In genomic region chr18:76823166-76823539, GRCh38 we compare ENCODE assay signal across 1 cellular context.
TF ChIP-seq lines count a peak whose summit lies in the region.

No MANE protein-coding gene starts in this region.

TF ChIP-seq in GM12878, 131 proteins besides CTCF, POLR2A, EP300 and RAD21 (continued from another document and continues in another):
- no peak for TF ChIP-seq ZZZ3 (IDR thresholded peaks at IDR 0.05; ENCODE audit: control insufficient read depth, insufficient read length, low read depth)
- TF ChIP-seq ETV6 (conservative IDR thresholded peaks at IDR 0.05 in 1 of 2, IDR thresholded peaks at IDR 0.05 in 1 of 2; ENCODE audit: borderline replicate concordance in 1 of 2, low read depth in 1 of 2): no peak
- TF ChIP-seq EED (IDR thresholded peaks at IDR 0.05; ENCODE audit: low read depth): 0 out of 2 replicates have a peak, but pooled peaks have one; percentile 2
- no peak for TF ChIP-seq RUNX3 (IDR thresholded peaks at IDR 0.05; ENCODE audit: low read length)
- TF ChIP-seq MTA2 (IDR thresholded peaks at IDR 0.05; ENCODE audit: low read depth): no peak
- no peak for TF ChIP-seq KDM1A (IDR thresholded peaks at IDR 0.05; ENCODE audit: borderline replicate concordance)
- no peak for TF ChIP-seq SIX5 (IDR thresholded peaks at IDR 0.05; ENCODE audit: low read depth, low read length, severe bottlenecking)
- no peak for TF ChIP-seq ZBTB4 (CRISPR knock-in tag; IDR thresholded peaks at IDR 0.05)
- no peak for TF ChIP-seq MAX (IDR thresholded peaks at IDR 0.05; ENCODE audit: low read depth, low read length)
- no peak for TF ChIP-seq BCL3 (IDR thresholded peaks at IDR 0.05; ENCODE audit: borderline replicate concordance, insufficient read depth, low read depth, low read length, poor library complexity, severe bottlenecking)
- peak; percentile 85; the same call in 1 of the 2 replicates for TF ChIP-seq SMARCA5 (IDR thresholded peaks at IDR 0.05)
- TF ChIP-seq GATAD2B (conservative IDR thresholded peaks at IDR 0.05; ENCODE audit: low read depth): 0 out of 2 replicates have a peak, but pooled peaks have one; percentile 40
- no peak for TF ChIP-seq USF2 (IDR thresholded peaks at IDR 0.05; ENCODE audit: borderline replicate concordance, low read depth, low read length)
- no peak for TF ChIP-seq TCF3 (IDR thresholded peaks at IDR 0.05; ENCODE audit: borderline replicate concordance, insufficient read depth, low read depth, low read length)
- TF ChIP-seq E2F4 (IDR thresholded peaks at IDR 0.05; ENCODE audit: low read depth, low read length): no peak
- no peak for TF ChIP-seq SPI1 (IDR thresholded peaks at IDR 0.05; ENCODE audit: borderline replicate concordance, insufficient read depth, low read depth, low read length)
- TF ChIP-seq ZNF207 (IDR thresholded peaks at IDR 0.05; ENCODE audit: borderline replicate concordance): no peak
- TF ChIP-seq HDAC2 (IDR thresholded peaks at IDR 0.05): no peak; the same call in 1 of the 2 replicates
- TF ChIP-seq NRF1 (conservative IDR thresholded peaks at IDR 0.05; ENCODE audit: low read depth, low read length): no peak
- no peak for TF ChIP-seq MEF2A (IDR thresholded peaks at IDR 0.05; ENCODE audit: insufficient read depth, low read depth, low read length)
- TF ChIP-seq SIN3A (IDR thresholded peaks at IDR 0.05; ENCODE audit: low read depth, low read length): no peak
- TF ChIP-seq POLR2AphosphoS5 (IDR thresholded peaks at IDR 0.05; ENCODE audit: low read length): peak; percentile 62
- TF ChIP-seq E2F8 (IDR thresholded peaks at IDR 0.05; ENCODE audit: low read depth, partially characterized antibody): no peak
- TF ChIP-seq NR2C1 (IDR thresholded peaks at IDR 0.05): no peak
- no peak for TF ChIP-seq IRF5 (IDR thresholded peaks at IDR 0.05; ENCODE audit: borderline replicate concordance)
- no peak for TF ChIP-seq CEBPZ (IDR thresholded peaks at IDR 0.05; ENCODE audit: low read depth, low read length)
- TF ChIP-seq USF1 (IDR thresholded peaks at IDR 0.05; ENCODE audit: borderline replicate concordance, extremely low read length, insufficient read depth, low read depth, low read length): no peak
- no peak for TF ChIP-seq MYC (IDR thresholded peaks at IDR 0.05; ENCODE audit: insufficient read depth, insufficient read length, insufficient replicate concordance, low read length, severe bottlenecking)
- TF ChIP-seq TAF1 (IDR thresholded peaks at IDR 0.05; ENCODE audit: borderline replicate concordance, low read depth, low read length): no peak
- 0 out of 2 replicates have a peak, but pooled peaks have one; percentile 2 for TF ChIP-seq LARP7 (IDR thresholded peaks at IDR 0.05)
- TF ChIP-seq SREBF2 (IDR thresholded peaks at IDR 0.05; ENCODE audit: low read length): no peak
- TF ChIP-seq CREB1 (IDR thresholded peaks at IDR 0.05; ENCODE audit: low read depth): no peak
- no peak for TF ChIP-seq CBFB (IDR thresholded peaks at IDR 0.05; ENCODE audit: low read depth)
- TF ChIP-seq HDGF (IDR thresholded peaks at IDR 0.05): no peak
- TF ChIP-seq ATF7 (IDR thresholded peaks at IDR 0.05; ENCODE audit: low read depth): no peak
- TF ChIP-seq ZBTB11 (CRISPR knock-in tag; IDR thresholded peaks at IDR 0.05): no peak
- TF ChIP-seq CREM (IDR thresholded peaks at IDR 0.05; ENCODE audit: low read depth): no peak
